In genomic region chr7:151057737-151057988, GRCh38 we compare ENCODE assay signal across 8 cellular contexts. TPM values are rescaled to one million over a fixed set of nuclear protein-coding genes. Genes with fewer than 3 reads are reported as not detected.
DNase-seq lines count a peak whose midpoint lies in the region; ATAC-seq and TF ChIP-seq lines count a peak whose summit lies in the region.

TSS of gene CDK5 (minus strand) at chr7:151057897. CDS start at chr7:151057848, 49 bp downstream.

- peaks cover 37 to 49% (median 47%) of the 10 kb centered on the region in 3 donors for H3K4me1 Mint-ChIP-seq in T-cell

- POLR2A ChIA-PET in T-cell (lab: Charles Lee), result no interaction called here

- peak within 1 kb of the TSS; percentile 90 for H3K4me3 Mint-ChIP-seq in T-cell

- H3K27ac Mint-ChIP-seq in T-cell, result peak within 1 kb of the TSS; percentile 95 to 96

- no peak for TF ChIP-seq CTCF in GM12865 (IDR thresholded peaks at IDR 0.05; ENCODE audit: insufficient read depth, low read depth, low read length, missing control alignments)
- TF ChIP-seq CTCF in fibroblast of pulmonary artery (IDR thresholded peaks at IDR 0.05; ENCODE audit: low read length, missing control alignments), result no peak

- H3K9me3 Mint-ChIP-seq in T-cell, result no peaks in the 10 kb centered on the region

- CTCF ChIA-PET in T-cell (lab: Charles Lee), result no interaction called here

- no peak for DNase-seq in GM12865 (ENCODE audit: low read depth)
- DNase-seq in T-cell, result no peak
- no peak for DNase-seq in fibroblast of pulmonary artery (ENCODE audit: low read depth)
- DNase-seq in pulmonary artery endothelial cell (ENCODE audit: low read depth, low spot score), result no peak
- no peak for DNase-seq in activated effector memory CD4-positive, alpha-beta T cell treated with anti-CD3 and anti-CD28 coated beads, Interleukin-2, amount 50 U/mL, for 16 hours
- DNase-seq in SHP77 treated with DMSO at 0.1 percent for 48 hours (lab: John Stamatoyannopoulos, UW), result no peak

- H3K36me3 Mint-ChIP-seq in T-cell, result peaks cover 7% of the 10 kb centered on the region

- peaks cover 0 to 2% of the 10 kb centered on the region in 2 donors for H3K27me3 Mint-ChIP-seq in T-cell

- H3K4me3 ChIP-seq in GM12865 (ENCODE audit: low read depth, low read length), result peak within 1 kb of the TSS; percentile 64
- H3K4me3 ChIP-seq in fibroblast of pulmonary artery (replicated peaks; ENCODE audit: low read depth, low read length), result peak within 1 kb of the TSS; percentile 85

- ATAC-seq in T-cell (replicated peaks in 1 of 4) (no peak), GM21447 (IDR thresholded peaks at IDR 0.05; ENCODE audit: unreplicated experiment) (no peak), HG03521 (IDR thresholded peaks at IDR 0.05; ENCODE audit: unreplicated experiment) (no peak)

RNA-seq across cellular contexts. Expression of gene CDK5, which starts in this region (rescaled TPM):
- total RNA-seq in T-cell, result 1 to 10 TPM; 5.3 to 8.4 (median 6.5) TPM
- 18.2 and 19.1 TPM in 2 replicates for total RNA-seq in pulmonary artery endothelial cell
